Comparison of ENCODE assay signal across 26 cellular contexts in genomic region chr2:27921880-27922589, GRCh38. TPM values are rescaled to one million over a fixed set of nuclear protein-coding genes. Genes with fewer than 3 reads are reported as not detected.
A peak's percentile ranks its signal among the peaks of the same experiment; 100 is the strongest.
DNase-seq lines count a peak whose midpoint lies in the region; ATAC-seq, FAIRE-seq and TF ChIP-seq lines count a peak whose summit lies in the region.
"Had no signal": no experiment of that assay in that cellular context is flagged by ENCODE, and none has a peak within 500 bp of the region (broad histone marks: within the 10 kb centered on the region; RNA-seq: fewer than 3 reads in every experiment).

No MANE protein-coding gene starts in this region.

- H3K9me3 Mint-ChIP-seq in CD4-positive, alpha-beta memory T cell, result peaks cover 0 to 1% (median 0%) of the 10 kb centered on the region in 8 donors
- H3K9me3 Mint-ChIP-seq in natural killer cell treated with Interleukin-12 subunit alpha and Interleukin-12 subunit beta and Interleukin-15 and Interleukin-18, amount 100 ng/mL, for 72 hours, result no peaks in the 10 kb centered on the region
- no peaks in the 10 kb centered on the region for H3K9me3 Mint-ChIP-seq in activated T-helper 1 cell treated with anti-CD3 and anti-CD28 coated beads, Interleukin-12 subunit alpha, Interleukin-12 subunit beta, Interleukin-2, Interleukin-4 antibody, amounts not matched to agents 30 ng/mL and 10 ng/mL and 1 ng/mL, durations not matched to agents 14 hours and 24 hours and 36 hours
- H3K9me3 Mint-ChIP-seq in activated naive CD4-positive, alpha-beta T cell treated with anti-CD3 and anti-CD28 coated beads, Interleukin-2, amount 10 ng/mL, durations not matched to agents 7 days and 5 days, result no peaks in the 10 kb centered on the region
- H3K9me3 Mint-ChIP-seq: central memory CD8-positive, alpha-beta T cell; stimulated activated memory B cell treated with anti-CD40 and anti-IgM and Interleukin-4, amounts not matched to agents 10 μg/mL and 1 μg/mL and 100 μg/mL, for 72 hours; WTC11 had no signal

- peak overlapping the region in 5 of 7 donors; percentile 3 to 72 (median 61) for H3K27ac Mint-ChIP-seq in CD4-positive, alpha-beta memory T cell
- peak overlapping the region; percentile 14 for H3K27ac Mint-ChIP-seq in T-helper 17 cell
- H3K27ac Mint-ChIP-seq in natural killer cell treated with Interleukin-12 subunit alpha and Interleukin-12 subunit beta and Interleukin-15 and Interleukin-18, amount 100 ng/mL, for 72 hours, result peak overlapping the region; percentile 48 to 52
- H3K27ac Mint-ChIP-seq in activated T-helper 1 cell treated with anti-CD3 and anti-CD28 coated beads, Interleukin-12 subunit alpha, Interleukin-12 subunit beta, Interleukin-2, Interleukin-4 antibody, amounts not matched to agents 30 ng/mL and 10 ng/mL and 1 ng/mL, durations not matched to agents 14 hours and 24 hours and 36 hours, result no peak overlapping the region
- no peak overlapping the region for H3K27ac Mint-ChIP-seq in activated naive CD4-positive, alpha-beta T cell treated with anti-CD3 and anti-CD28 coated beads, Interleukin-2, amount 10 ng/mL, durations not matched to agents 7 days and 5 days
- H3K27ac Mint-ChIP-seq: activated CD8-positive, alpha-beta memory T cell treated with anti-CD3 and anti-CD28 coated beads, Interleukin-2, amount 10 ng/mL, durations not matched to agents 7 days and 5 days; activated naive CD8-positive, alpha-beta T cell; activated T-cell treated with anti-CD3 and anti-CD28 coated beads, Interleukin-2, amount 50 U/mL, for 72 hours; stimulated activated memory B cell treated with anti-CD40 and anti-IgM and Interleukin-4, amounts not matched to agents 10 μg/mL and 1 μg/mL and 100 μg/mL, for 72 hours; WTC11 had no signal

- no peaks in the 10 kb centered on the region for H3K27me3 ChIP-seq in CD4-positive, alpha-beta memory T cell (ENCODE audit: insufficient read depth, low read length)
- H3K27me3 ChIP-seq: heart left ventricle, suprapubic skin had no signal

- peaks cover 17 to 30% (median 20%) of the 10 kb centered on the region in 4 donors for H3K4me1 Mint-ChIP-seq in CD4-positive, alpha-beta memory T cell
- peaks cover 18% of the 10 kb centered on the region for H3K4me1 Mint-ChIP-seq in T-helper 17 cell
- H3K4me1 Mint-ChIP-seq in natural killer cell treated with Interleukin-12 subunit alpha and Interleukin-12 subunit beta and Interleukin-15 and Interleukin-18, amount 100 ng/mL, for 72 hours (ENCODE audit: low read depth in 2 of 2), result peaks cover 16 to 34% of the 10 kb centered on the region in 2 donors
- H3K4me1 Mint-ChIP-seq in activated T-helper 1 cell treated with anti-CD3 and anti-CD28 coated beads, Interleukin-12 subunit alpha, Interleukin-12 subunit beta, Interleukin-2, Interleukin-4 antibody, amounts not matched to agents 30 ng/mL and 10 ng/mL and 1 ng/mL, durations not matched to agents 14 hours and 24 hours and 36 hours (ENCODE audit: low read depth), result peaks cover 20% of the 10 kb centered on the region
- H3K4me1 Mint-ChIP-seq in activated naive CD4-positive, alpha-beta T cell treated with anti-CD3 and anti-CD28 coated beads, Interleukin-2, amount 10 ng/mL, durations not matched to agents 7 days and 5 days, result peaks cover 10% of the 10 kb centered on the region

- peak; percentile 97 for FAIRE-seq in kidney (lab: Jason Lieb, UNC)
- FAIRE-seq: astrocyte had no signal

- no peaks in the 10 kb centered on the region for H3K27me3 Mint-ChIP-seq in CD4-positive, alpha-beta memory T cell
- no peaks in the 10 kb centered on the region for H3K27me3 Mint-ChIP-seq in T-helper 17 cell
- no peaks in the 10 kb centered on the region for H3K27me3 Mint-ChIP-seq in natural killer cell treated with Interleukin-12 subunit alpha and Interleukin-12 subunit beta and Interleukin-15 and Interleukin-18, amount 100 ng/mL, for 72 hours
- H3K27me3 Mint-ChIP-seq in activated T-helper 1 cell treated with anti-CD3 and anti-CD28 coated beads, Interleukin-12 subunit alpha, Interleukin-12 subunit beta, Interleukin-2, Interleukin-4 antibody, amounts not matched to agents 30 ng/mL and 10 ng/mL and 1 ng/mL, durations not matched to agents 14 hours and 24 hours and 36 hours (ENCODE audit: insufficient read depth), result no peaks in the 10 kb centered on the region
- H3K27me3 Mint-ChIP-seq in activated naive CD4-positive, alpha-beta T cell treated with anti-CD3 and anti-CD28 coated beads, Interleukin-2, amount 10 ng/mL, durations not matched to agents 7 days and 5 days, result no peaks in the 10 kb centered on the region
- H3K27me3 Mint-ChIP-seq: activated CD8-positive, alpha-beta memory T cell treated with anti-CD3 and anti-CD28 coated beads, Interleukin-2, amount 10 ng/mL, durations not matched to agents 7 days and 5 days; activated naive CD8-positive, alpha-beta T cell; central memory CD8-positive, alpha-beta T cell; stimulated activated memory B cell treated with anti-CD40 and anti-IgM and Interleukin-4, amounts not matched to agents 10 μg/mL and 1 μg/mL and 100 μg/mL, for 72 hours had no signal

- ATAC-seq in T-helper 17 cell, result no peak
- ATAC-seq in natural killer cell treated with Interleukin-12 subunit alpha and Interleukin-12 subunit beta and Interleukin-15 and Interleukin-18, amount 100 ng/mL, for 72 hours, result no peak
- ATAC-seq in GM18909 (IDR thresholded peaks at IDR 0.05; ENCODE audit: poor library complexity, unreplicated experiment), result no peak
- ATAC-seq: activated CD8-positive, alpha-beta memory T cell treated with anti-CD3 and anti-CD28 coated beads, Interleukin-2, amount 10 ng/mL, durations not matched to agents 7 days and 5 days; activated T-cell treated with anti-CD3 and anti-CD28 coated beads, Interleukin-2, amount 50 U/mL, for 72 hours; heart left ventricle; SK-N-SH treated with all-trans-retinoic acid at 6 μM for 48 hours; stimulated activated memory B cell treated with anti-CD40 and anti-IgM and Interleukin-4, amounts not matched to agents 10 μg/mL and 1 μg/mL and 100 μg/mL, for 72 hours; WTC11 had no signal

- peaks cover 20% of the 10 kb centered on the region for H3K4me1 ChIP-seq in CD4-positive, alpha-beta memory T cell (ENCODE audit: insufficient read depth, low read length)
- peaks cover 4 to 16% of the 10 kb centered on the region in 2 donors for H3K4me1 ChIP-seq in kidney (ENCODE audit: control insufficient read depth in 1 of 2, insufficient read depth in 1 of 2, low read depth in 1 of 2, low read length in 2 of 2)

- POLR2A ChIA-PET in CD4-positive, alpha-beta memory T cell (lab: Charles Lee; ENCODE audit: partially characterized antibody), result interaction anchor here (2.6 kb wide), 1 partner anchor 32 kb away, joined by 23 read pairs; the partner anchor contains the start of genes BABAM2 and RBKS

- no peak for DNase-seq in CD4-positive, alpha-beta memory T cell
- DNase-seq in T-helper 17 cell, result no peak
- no peak for DNase-seq in kidney
- no peak for DNase-seq in natural killer cell treated with Interleukin-12 subunit alpha and Interleukin-12 subunit beta and Interleukin-15 and Interleukin-18, amount 100 ng/mL, for 72 hours (ENCODE audit: low spot score)
- no peak for DNase-seq in activated T-helper 1 cell treated with anti-CD3 and anti-CD28 coated beads, Interleukin-12 subunit alpha, Interleukin-12 subunit beta, Interleukin-2, Interleukin-4 antibody, amounts not matched to agents 30 ng/mL and 10 ng/mL and 1 ng/mL, durations not matched to agents 14 hours and 24 hours and 36 hours (ENCODE audit: low spot score)
- no peak for DNase-seq in activated naive CD4-positive, alpha-beta T cell treated with anti-CD3 and anti-CD28 coated beads, Interleukin-2, amount 10 ng/mL, durations not matched to agents 7 days and 5 days
- no peak for DNase-seq in D341Med (ENCODE audit: low spot score)
- DNase-seq: activated CD4-positive, alpha-beta T cell treated with anti-CD3 and anti-CD28 coated beads, Interleukin-2, amount 50 U/mL, for 1 hour; activated CD8-positive, alpha-beta memory T cell treated with anti-CD3 and anti-CD28 coated beads, Interleukin-2, amount 10 ng/mL, durations not matched to agents 7 days and 5 days; activated T-cell treated with anti-CD3 and anti-CD28 coated beads, Interleukin-2, amount 50 U/mL, for 72 hours; Caco-2; heart left ventricle; Karpas-422; NCI-H1048; NCI-H1694 treated with DMSO at 0.1 percent for 48 hours; NCI-H748 treated with DMSO at 0.1 percent for 48 hours; T-helper 9 cell had no signal

- H3K36me3 Mint-ChIP-seq in CD4-positive, alpha-beta memory T cell, result peaks cover 7 to 24% of the 10 kb centered on the region in 2 donors
- H3K36me3 Mint-ChIP-seq in T-helper 17 cell (ENCODE audit: low read depth), result peaks cover 5% of the 10 kb centered on the region
- peaks cover 4% of the 10 kb centered on the region for H3K36me3 Mint-ChIP-seq in natural killer cell treated with Interleukin-12 subunit alpha and Interleukin-12 subunit beta and Interleukin-15 and Interleukin-18, amount 100 ng/mL, for 72 hours
- peaks cover 18% of the 10 kb centered on the region for H3K36me3 Mint-ChIP-seq in activated T-helper 1 cell treated with anti-CD3 and anti-CD28 coated beads, Interleukin-12 subunit alpha, Interleukin-12 subunit beta, Interleukin-2, Interleukin-4 antibody, amounts not matched to agents 30 ng/mL and 10 ng/mL and 1 ng/mL, durations not matched to agents 14 hours and 24 hours and 36 hours (ENCODE audit: low read depth)
- H3K36me3 Mint-ChIP-seq in activated naive CD4-positive, alpha-beta T cell treated with anti-CD3 and anti-CD28 coated beads, Interleukin-2, amount 10 ng/mL, durations not matched to agents 7 days and 5 days, result peaks cover 13% of the 10 kb centered on the region
- H3K36me3 Mint-ChIP-seq: WTC11 had no signal

- intact Hi-C loops in CD4-positive, alpha-beta memory T cell (cut with micrococcal nuclease), result no loop called here
- intact Hi-C loops in kidney (cut with DNase I), result no loop called here
- intact Hi-C loops in activated T-helper 1 cell treated with anti-CD3 and anti-CD28 coated beads, Interleukin-12 subunit alpha, Interleukin-12 subunit beta, Interleukin-2, Interleukin-4 antibody, amounts not matched to agents 30 ng/mL and 10 ng/mL and 1 ng/mL, durations not matched to agents 14 hours and 24 hours and 36 hours (cut with micrococcal nuclease), result no loop called here

- CTCF ChIA-PET in CD4-positive, alpha-beta memory T cell (lab: Charles Lee; ENCODE audit: partially characterized antibody), result no interaction called here
- CTCF ChIA-PET in activated naive CD4-positive, alpha-beta T cell treated with anti-CD3 and anti-CD28 coated beads, Interleukin-2, amount 10 ng/mL, durations not matched to agents 7 days and 5 days (lab: Charles Lee), result no interaction called here

- H3K4me3 Mint-ChIP-seq in CD4-positive, alpha-beta memory T cell, result no peak overlapping the region
- no peak overlapping the region for H3K4me3 Mint-ChIP-seq in T-helper 17 cell
- no peak overlapping the region for H3K4me3 Mint-ChIP-seq in natural killer cell treated with Interleukin-12 subunit alpha and Interleukin-12 subunit beta and Interleukin-15 and Interleukin-18, amount 100 ng/mL, for 72 hours
- H3K4me3 Mint-ChIP-seq in activated T-helper 1 cell treated with anti-CD3 and anti-CD28 coated beads, Interleukin-12 subunit alpha, Interleukin-12 subunit beta, Interleukin-2, Interleukin-4 antibody, amounts not matched to agents 30 ng/mL and 10 ng/mL and 1 ng/mL, durations not matched to agents 14 hours and 24 hours and 36 hours, result no peak overlapping the region
- H3K4me3 Mint-ChIP-seq in activated naive CD4-positive, alpha-beta T cell treated with anti-CD3 and anti-CD28 coated beads, Interleukin-2, amount 10 ng/mL, durations not matched to agents 7 days and 5 days, result no peak overlapping the region
- H3K4me3 Mint-ChIP-seq: activated CD8-positive, alpha-beta memory T cell treated with anti-CD3 and anti-CD28 coated beads, Interleukin-2, amount 10 ng/mL, durations not matched to agents 7 days and 5 days; activated naive CD8-positive, alpha-beta T cell; activated T-cell treated with anti-CD3 and anti-CD28 coated beads, Interleukin-2, amount 50 U/mL, for 72 hours; central memory CD8-positive, alpha-beta T cell; stimulated activated memory B cell treated with anti-CD40 and anti-IgM and Interleukin-4, amounts not matched to agents 10 μg/mL and 1 μg/mL and 100 μg/mL, for 72 hours; WTC11 had no signal

- no peak overlapping the region for H3K27ac ChIP-seq in CD4-positive, alpha-beta memory T cell (ENCODE audit: low read depth, low read length)
- peak overlapping the region; percentile 90 for H3K27ac ChIP-seq in kidney (ENCODE audit: low read depth in 2 of 2, low read length in 2 of 2)
- H3K27ac ChIP-seq: RWPE1, suprapubic skin had no signal

- no peaks in the 10 kb centered on the region for H3K36me3 ChIP-seq in CD4-positive, alpha-beta memory T cell (ENCODE audit: insufficient read depth, low read length)
- H3K36me3 ChIP-seq in kidney (ENCODE audit: control insufficient read depth in 1 of 2, insufficient read depth in 2 of 2, low read length in 2 of 2), result no peaks in the 10 kb centered on the region
- H3K36me3 ChIP-seq: heart left ventricle, suprapubic skin had no signal

- H3K9me3 ChIP-seq in CD4-positive, alpha-beta memory T cell (ENCODE audit: control insufficient read depth in 1 of 2, low read length in 2 of 2), result no peaks in the 10 kb centered on the region
- H3K9me3 ChIP-seq in T-helper 17 cell (ENCODE audit: control insufficient read depth, low read length, poor library complexity, severe bottlenecking) (no peaks in the 10 kb centered on the region), kidney (ENCODE audit: control insufficient read depth in 1 of 2, low read length in 2 of 2) (no peaks in the 10 kb centered on the region)
- H3K9me3 ChIP-seq: Caco-2, heart left ventricle, suprapubic skin had no signal

- TF ChIP-seq CTCF in kidney (IDR thresholded peaks at IDR 0.05; ENCODE audit: borderline replicate concordance, extremely low read depth, insufficient read depth), result no peak

- H3K4me3 ChIP-seq in CD4-positive, alpha-beta memory T cell (ENCODE audit: low read length in 2 of 2), result no peak overlapping the region
- peak overlapping the region in 1 of 2 donors; percentile 18 for H3K4me3 ChIP-seq in kidney (ENCODE audit: low read length in 2 of 2)
- H3K4me3 ChIP-seq: heart left ventricle, suprapubic skin had no signal

- peak overlapping the region in 1 of 2 donors; percentile 61 for H3K9ac ChIP-seq in kidney (ENCODE audit: low read length in 2 of 2)

RNA-seq across cellular contexts. Expression of gene BABAM2, which starts 31.5 kb away (rescaled TPM):
- total RNA-seq in CD4-positive, alpha-beta memory T cell, result 10 to 100 TPM; 37.3 to 41.2 TPM
- 10 to 100 TPM; 55.2 to 60.1 TPM for polyA plus RNA-seq in CD4-positive, alpha-beta memory T cell
- total RNA-seq in T-helper 17 cell, result 10 to 100 TPM; 44.8 to 46.0 TPM
- total RNA-seq in kidney, result 74.1 TPM
- polyA plus RNA-seq in kidney (ENCODE audit: insufficient read depth, low read depth, low replicate concordance), result 68.4 TPM
- total RNA-seq in natural killer cell treated with Interleukin-12 subunit alpha and Interleukin-12 subunit beta and Interleukin-15 and Interleukin-18, amount 100 ng/mL, for 72 hours, result 10 to 100 TPM; 53.8 to 66.6 TPM
- 46.3 and 46.6 TPM in 2 replicates for total RNA-seq in activated T-helper 1 cell treated with anti-CD3 and anti-CD28 coated beads, Interleukin-12 subunit alpha, Interleukin-12 subunit beta, Interleukin-2, Interleukin-4 antibody, amounts not matched to agents 30 ng/mL and 10 ng/mL and 1 ng/mL, durations not matched to agents 14 hours and 24 hours and 36 hours

RNA-seq across cellular contexts. Expression of gene RBKS, which starts 31.8 kb away (rescaled TPM):
- 1 to 10 TPM; 1.2 to 1.7 TPM for total RNA-seq in CD4-positive, alpha-beta memory T cell
- polyA plus RNA-seq in CD4-positive, alpha-beta memory T cell, result 1 to 10 TPM; 2.5 to 5.9 TPM
- 1 to 10 TPM; 7.0 to 8.2 TPM for total RNA-seq in T-helper 17 cell
- 10.3 TPM for total RNA-seq in kidney
- 28.7 TPM for polyA plus RNA-seq in kidney (ENCODE audit: insufficient read depth, low read depth, low replicate concordance)
- 1 to 10 TPM; 3.1 to 4.5 TPM for total RNA-seq in natural killer cell treated with Interleukin-12 subunit alpha and Interleukin-12 subunit beta and Interleukin-15 and Interleukin-18, amount 100 ng/mL, for 72 hours
- total RNA-seq in activated T-helper 1 cell treated with anti-CD3 and anti-CD28 coated beads, Interleukin-12 subunit alpha, Interleukin-12 subunit beta, Interleukin-2, Interleukin-4 antibody, amounts not matched to agents 30 ng/mL and 10 ng/mL and 1 ng/mL, durations not matched to agents 14 hours and 24 hours and 36 hours, result 0.76 and 0.83 TPM in 2 replicates

Comparison
In these comparisons a context has a peak if more than half of its experiments do, and no peak if none do; other contexts are left out.
1. H3K27ac Mint-ChIP-seq: peak in CD4-positive, alpha-beta memory T cell (5 of 7), T-helper 17 cell (single experiment) and natural killer cell treated with Interleukin-12 subunit alpha and Interleukin-12 subunit beta and Interleukin-15 and Interleukin-18, amount 100 ng/mL, for 72 hours (2 of 2); none in activated T-helper 1 cell treated with anti-CD3 and anti-CD28 coated beads, Interleukin-12 subunit alpha, Interleukin-12 subunit beta, Interleukin-2, Interleukin-4 antibody, amounts not matched to agents 30 ng/mL and 10 ng/mL and 1 ng/mL, durations not matched to agents 14 hours and 24 hours and 36 hours (single experiment) and activated naive CD4-positive, alpha-beta T cell treated with anti-CD3 and anti-CD28 coated beads, Interleukin-2, amount 10 ng/mL, durations not matched to agents 7 days and 5 days (single experiment).